Comparison of ENCODE assay signal across 8 cellular contexts in the genomic region with DNA sequence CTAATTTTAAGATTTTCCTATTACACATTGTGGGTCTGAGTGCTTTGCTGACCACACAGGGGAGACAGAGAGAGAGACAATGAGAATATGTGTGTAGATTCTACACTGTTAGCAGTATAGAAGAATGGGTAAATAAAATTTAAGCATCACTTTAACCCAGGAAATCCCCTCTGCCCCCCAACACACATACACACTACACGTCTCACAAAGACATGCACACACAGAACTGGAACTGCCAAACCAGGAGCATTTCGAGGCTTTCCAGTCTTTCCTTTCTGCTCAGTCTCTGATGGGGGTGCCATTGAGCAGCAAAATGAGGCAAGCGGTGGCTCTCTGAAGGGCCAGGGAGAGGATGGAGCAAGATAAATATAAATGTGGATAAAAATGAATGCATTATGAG. TPM values are rescaled to one million over a fixed set of nuclear protein-coding genes. Genes with fewer than 3 reads are reported as not detected.
DNase-seq lines count a peak whose midpoint lies in the region; ATAC-seq and TF ChIP-seq lines count a peak whose summit lies in the region.

No MANE protein-coding gene starts in this region.

- peak; percentile 53 for TF ChIP-seq CTCF in foreskin keratinocyte (conservative IDR thresholded peaks at IDR 0.05)
- peak in 1 of 2 experiments; percentile 47 for TF ChIP-seq CTCF in tibial artery (IDR thresholded peaks at IDR 0.05)

- H3K4me3 ChIP-seq in tibial artery, result peak overlapping the region; percentile 89 to 92

- H3K36me3 ChIP-seq in tibial artery, result no peaks in the 10 kb centered on the region

- ATAC-seq in foreskin keratinocyte (no peak), GM21529 (IDR thresholded peaks at IDR 0.05; ENCODE audit: unreplicated experiment) (no peak)

- DNase-seq in AG08396 (ENCODE audit: low spot score) (peak; percentile 46), H4 (ENCODE audit: low spot score) (peak; percentile 32), SHP77 (lab: John Stamatoyannopoulos, UW) (peak; percentile 12 to 44), foreskin keratinocyte (no peak), tibial artery (no peak), NCI-H187 (lab: John Stamatoyannopoulos, UW) (no peak)
- no peak for DNase-seq in activated T-cell treated with anti-CD3 and anti-CD28 coated beads, Interleukin-2, amount 50 U/mL, for 1 hour

- H3K27me3 ChIP-seq in foreskin keratinocyte, result peaks cover 90% of the 10 kb centered on the region
- H3K27me3 ChIP-seq in tibial artery, result no peaks in the 10 kb centered on the region

- H3K27ac ChIP-seq in foreskin keratinocyte, result no peak overlapping the region
- H3K27ac ChIP-seq in tibial artery, result peak overlapping the region; percentile 92 to 95

- H3K4me1 ChIP-seq in foreskin keratinocyte, result peaks cover 5% of the 10 kb centered on the region
- peaks cover 0 to 69% (median 35%) of the 10 kb centered on the region in 4 donors for H3K4me1 ChIP-seq in tibial artery

- no peaks in the 10 kb centered on the region for H3K9me3 ChIP-seq in tibial artery

- intact Hi-C loops in tibial artery (cut with DNase I; ENCODE audit: low total_unique reads), result no loop called here

RNA-seq across cellular contexts. Expression of a gene that starts 2.5 kb away (rescaled TPM):
- 0.25 and 0.62 TPM in 2 replicates for total RNA-seq in H4 (2014; rRNA removed; shearing (Covaris generic))
- total RNA-seq in foreskin keratinocyte, result 0.07 TPM in 1 of 2 replicates, not detected in the other
- 0.02 TPM in 1 of 2 replicates, not detected in the other for polyA plus RNA-seq in foreskin keratinocyte

RNA-seq across cellular contexts. Expression of a gene that starts 16.9 kb away (rescaled TPM):
- total RNA-seq in H4 (2014; rRNA removed; shearing (Covaris generic)), result 36.4 and 44.8 TPM in 2 replicates
- 56.8 and 69.2 TPM in 2 replicates for total RNA-seq in foreskin keratinocyte
- 8.5 and 9.7 TPM in 2 replicates for polyA plus RNA-seq in foreskin keratinocyte

Comparison
In these comparisons a context has a peak if more than half of its experiments do, and no peak if none do; other contexts are left out.
1. DNase-seq: peak in AG08396 (single experiment), H4 (single experiment) and SHP77 (2 of 2); none in foreskin keratinocyte (0 of 2), tibial artery (0 of 2), NCI-H187 (0 of 2) and activated T-cell treated with anti-CD3 and anti-CD28 coated beads, Interleukin-2, amount 50 U/mL, for 1 hour (single experiment).